8 cellular contexts compared by ENCODE assay signal in genomic region chrX:119573840-119574393, GRCh38. TPM values are rescaled to one million over a fixed set of nuclear protein-coding genes. Genes with fewer than 3 reads are reported as not detected.
DNase-seq lines count a peak whose midpoint lies in the region; ATAC-seq and TF ChIP-seq lines count a peak whose summit lies in the region.

No MANE protein-coding gene starts in this region.

- peak overlapping the region; percentile 57 for H3K4me2 ChIP-seq in parathyroid adenoma (ENCODE audit: low read length)

- peaks cover 11% of the 10 kb centered on the region for H3K36me3 ChIP-seq in HUES6 (ENCODE audit: control insufficient read depth, insufficient read depth, low read length)
- no peaks in the 10 kb centered on the region for H3K36me3 ChIP-seq in cardiac muscle cell
- no peaks in the 10 kb centered on the region for H3K36me3 ChIP-seq in parathyroid adenoma (ENCODE audit: control insufficient read depth, insufficient read depth, low read length)

- no peaks in the 10 kb centered on the region for H3K27me3 ChIP-seq in HUES6 (ENCODE audit: control insufficient read depth, insufficient read depth, low read length)
- H3K27me3 ChIP-seq in cardiac muscle cell: no peaks in the 10 kb centered on the region
- no peaks in the 10 kb centered on the region for H3K27me3 ChIP-seq in parathyroid adenoma (ENCODE audit: control insufficient read depth, insufficient read depth, low read length)

- H3K9me3 Mint-ChIP-seq in activated naive CD4-positive, alpha-beta T cell treated with anti-CD3 and anti-CD28 coated beads, Interleukin-2, amount 50 U/mL, for 72 hours: no peaks in the 10 kb centered on the region

- H3K27ac ChIP-seq in HUES6 (ENCODE audit: low read depth, low read length) (no peak overlapping the region; the same call in 1 of the 2 replicates), cardiac muscle cell (peak overlapping the region; percentile 95), parathyroid adenoma (peak overlapping the region; percentile 91)

- peak overlapping the region; percentile 86 for H2AFZ ChIP-seq in parathyroid adenoma

- H3K9me3 ChIP-seq in HUES6 (ENCODE audit: control insufficient read depth, insufficient read depth, low read depth, low read length) (peaks cover 5% of the 10 kb centered on the region; the same call in 1 of the 2 replicates), cardiac muscle cell (ENCODE audit: low read depth) (no peaks in the 10 kb centered on the region), parathyroid adenoma (ENCODE audit: control insufficient read depth, low read length) (no peaks in the 10 kb centered on the region)

- ATAC-seq in GM19455 (IDR thresholded peaks at IDR 0.05; ENCODE audit: unreplicated experiment): peak; percentile 71
- peak; percentile 15 to 18 for ATAC-seq in activated naive CD4-positive, alpha-beta T cell treated with anti-CD3 and anti-CD28 coated beads, Interleukin-2, amount 50 U/mL, for 72 hours

- H3K4me1 ChIP-seq in HUES6 (ENCODE audit: control insufficient read depth, insufficient read depth, low read length): peaks cover 5% of the 10 kb centered on the region; the same call in 1 of the 2 replicates
- H3K4me1 ChIP-seq in cardiac muscle cell (ENCODE audit: low read depth): no peaks in the 10 kb centered on the region
- no peaks in the 10 kb centered on the region for H3K4me1 ChIP-seq in parathyroid adenoma

- H3K9ac ChIP-seq in HUES6 (ENCODE audit: low read length) (peak overlapping the region; percentile 59), parathyroid adenoma (peak overlapping the region; percentile 21)

- DNase-seq in DMS 273 treated with DMSO at 0.1 percent for 48 hours (lab: John Stamatoyannopoulos, UW): peak; percentile 42
- no peak for DNase-seq in activated naive CD4-positive, alpha-beta T cell treated with anti-CD3 and anti-CD28 coated beads, Interleukin-2, amount 50 U/mL, for 72 hours (ENCODE audit: low spot score in 2 of 2)
- peak; percentile 45 to 65 for DNase-seq in cardiac muscle cell (ENCODE audit: low read depth in 1 of 2, low spot score in 1 of 2)
- no peak for DNase-seq in NCI-H2107 treated with DMSO at 0.1 percent for 48 hours (lab: John Stamatoyannopoulos, UW; ENCODE audit: unreplicated experiment)
- no peak for DNase-seq in T-helper 9 cell

- peak overlapping the region; percentile 88 for H3K4me3 ChIP-seq in HUES6 (ENCODE audit: low read depth, low read length)
- peak overlapping the region; percentile 71 for H3K4me3 ChIP-seq in cardiac muscle cell
- peak overlapping the region; percentile 81 for H3K4me3 ChIP-seq in parathyroid adenoma (ENCODE audit: low read depth, low read length)

- TF ChIP-seq CTCF in cardiac muscle cell (IDR thresholded peaks at IDR 0.05; ENCODE audit: low read depth, low read length) (no peak), parathyroid adenoma (IDR thresholded peaks at IDR 0.05) (no peak)

- no peaks in the 10 kb centered on the region for H3K36me3 Mint-ChIP-seq in activated naive CD4-positive, alpha-beta T cell treated with anti-CD3 and anti-CD28 coated beads, Interleukin-2, amount 50 U/mL, for 72 hours

- peak overlapping the region; percentile 59 to 88 for H3K27ac Mint-ChIP-seq in activated naive CD4-positive, alpha-beta T cell treated with anti-CD3 and anti-CD28 coated beads, Interleukin-2, amount 50 U/mL, for 72 hours

- no peaks in the 10 kb centered on the region for H3K79me2 ChIP-seq in parathyroid adenoma

RNA-seq across cellular contexts. Expression of gene UBE2A, which starts 0.4 kb away (rescaled TPM):
- total RNA-seq in activated naive CD4-positive, alpha-beta T cell treated with anti-CD3 and anti-CD28 coated beads, Interleukin-2, amount 50 U/mL, for 72 hours: 10 to 100 TPM; 48.1 to 78.2 TPM
- total RNA-seq in cardiac muscle cell: 41.7 and 44.0 TPM in 2 replicates
- polyA plus RNA-seq in cardiac muscle cell: 98.2 and 106 TPM in 2 replicates

RNA-seq across cellular contexts. Expression of gene STEEP1, which starts 8.7 kb away (rescaled TPM):
- total RNA-seq in activated naive CD4-positive, alpha-beta T cell treated with anti-CD3 and anti-CD28 coated beads, Interleukin-2, amount 50 U/mL, for 72 hours: 10 to 100 TPM; 22.0 to 25.5 TPM
- 36.3 and 42.6 TPM in 2 replicates for total RNA-seq in cardiac muscle cell
- 11.2 and 15.8 TPM in 2 replicates for polyA plus RNA-seq in cardiac muscle cell

RNA-seq across cellular contexts. Expression of gene NKRF, which starts 32.3 kb away (rescaled TPM):
- 10 to 100 TPM; 17.1 to 21.9 TPM for total RNA-seq in activated naive CD4-positive, alpha-beta T cell treated with anti-CD3 and anti-CD28 coated beads, Interleukin-2, amount 50 U/mL, for 72 hours
- 4.3 and 5.1 TPM in 2 replicates for total RNA-seq in cardiac muscle cell
- 4.2 and 6.8 TPM in 2 replicates for polyA plus RNA-seq in cardiac muscle cell

Comparison
In these comparisons a context has a peak if more than half of its experiments do, and no peak if none do; other contexts are left out.
1. DNase-seq: peak in DMS 273 treated with DMSO at 0.1 percent for 48 hours (single experiment) and cardiac muscle cell (2 of 2); none in activated naive CD4-positive, alpha-beta T cell treated with anti-CD3 and anti-CD28 coated beads, Interleukin-2, amount 50 U/mL, for 72 hours (0 of 2), NCI-H2107 treated with DMSO at 0.1 percent for 48 hours (single experiment) and T-helper 9 cell (single experiment).
2. Peak in every context shown above with its lines, with median percentiles within 50 percentile points of each other: H3K4me3 ChIP-seq.